In the genomic region with DNA sequence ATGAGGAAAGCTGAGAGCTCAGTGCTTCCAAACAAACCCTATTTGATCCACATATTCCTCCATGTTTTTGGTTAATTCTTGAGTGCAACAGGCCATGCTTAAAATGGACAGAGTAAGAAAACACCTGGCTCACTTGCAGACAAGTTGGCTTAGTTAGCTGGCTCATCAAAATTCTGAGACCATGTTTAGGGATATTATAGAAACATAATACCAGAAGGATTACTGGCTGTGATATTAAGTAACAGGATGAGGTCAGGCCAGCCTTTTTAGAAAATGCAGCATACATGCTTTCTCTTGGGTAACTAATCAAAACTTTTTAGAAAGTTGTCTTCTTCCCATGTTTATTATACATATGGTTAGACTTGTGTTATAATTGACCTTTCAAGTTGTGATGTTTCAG, we compare ENCODE assay signal across 27 cellular contexts.
"Had no signal": no experiment of that assay in that cellular context is flagged by ENCODE, and none has a peak within 500 bp of the region (broad histone marks: within the 10 kb centered on the region; RNA-seq: fewer than 3 reads in every experiment).

No MANE protein-coding gene starts in this region.

- H3K36me3 ChIP-seq: colonic mucosa, esophagus muscularis mucosa, esophagus squamous epithelium, gastrocnemius medialis, gastroesophageal sphincter, heart left ventricle, heart right ventricle had no signal

- H3K9me3 ChIP-seq: colonic mucosa, esophagus muscularis mucosa, esophagus squamous epithelium, gastrocnemius medialis, gastroesophageal sphincter had no signal

- H3K4me1 ChIP-seq: colonic mucosa, esophagus muscularis mucosa, esophagus squamous epithelium, foreskin keratinocyte, gastroesophageal sphincter, heart left ventricle, heart right ventricle had no signal

- H3K4me3 ChIP-seq: colonic mucosa, coronary artery, dorsolateral prefrontal cortex, esophagus muscularis mucosa, esophagus squamous epithelium, gastrocnemius medialis, gastroesophageal sphincter, heart left ventricle, heart right ventricle had no signal

- ATAC-seq: effector memory CD8-positive, alpha-beta T cell; esophagus mucosa; foreskin keratinocyte; gastroesophageal sphincter; heart left ventricle; heart right ventricle had no signal

- DNase-seq: colonic mucosa; cortex of kidney; dermis blood vessel endothelial cell; dorsolateral prefrontal cortex; effector CD4-positive, alpha-beta T cell; effector CD8-positive, alpha-beta T cell; effector memory CD4-positive, alpha-beta T cell; effector memory CD8-positive, alpha-beta T cell; endodermal cell; erythroblast; esophagus squamous epithelium; foreskin fibroblast; foreskin melanocyte; gastrocnemius medialis; glutamatergic neuron; heart left ventricle; heart right ventricle had no signal

- H3K27me3 ChIP-seq: colonic mucosa, dorsolateral prefrontal cortex, esophagus muscularis mucosa, esophagus squamous epithelium, foreskin keratinocyte, gastrocnemius medialis, gastroesophageal sphincter, heart left ventricle, heart right ventricle had no signal

- FAIRE-seq: colon, endometrium, endothelial cell of umbilical vein, frontal cortex had no signal

- H3K27ac ChIP-seq: colonic mucosa, coronary artery, dorsolateral prefrontal cortex, epithelial cell of prostate, esophagus muscularis mucosa, esophagus squamous epithelium, foreskin keratinocyte, gastrocnemius medialis, gastroesophageal sphincter, heart left ventricle, heart right ventricle had no signal
